17 cellular contexts compared by ENCODE assay signal in genomic region chr13:79692846-79693245, GRCh38.
"Had no signal": no experiment of that assay in that cellular context is flagged by ENCODE, and none has a peak within 500 bp of the region (broad histone marks: within the 10 kb centered on the region; RNA-seq: fewer than 3 reads in every experiment).

No MANE protein-coding gene starts in this region.

- H3K4me1 ChIP-seq: adrenal gland, psoas muscle, spleen, upper lobe of right lung had no signal

- H3K4me2 ChIP-seq: hepatocyte had no signal

- DNase-seq: activated CD4-positive, alpha-beta T cell treated with anti-CD3 and anti-CD28 coated beads, Interleukin-2, amount 50 U/mL, for 4 hours; activated gamma-delta T cell; adrenal gland; cerebellar nuclear complex; cortex of kidney; effector CD8-positive, alpha-beta T cell; left cardiac atrium; natural killer cell; ovary; psoas muscle; spleen; stimulated activated CD4-positive, alpha-beta T cell treated with anti-CD3 and anti-CD28 coated beads, Interleukin-4, amount 100 ng/mL, for 4 hours; upper lobe of right lung; WERI-Rb-1 had no signal

- H3K36me3 ChIP-seq: adrenal gland, ovary, spleen, upper lobe of right lung, WERI-Rb-1 had no signal

- H2AFZ ChIP-seq: hepatocyte had no signal

- H3K9me3 ChIP-seq: adrenal gland, ovary, psoas muscle, spleen, upper lobe of right lung had no signal

- H3K4me3 ChIP-seq: adrenal gland, hepatocyte, ovary, psoas muscle, spleen, upper lobe of right lung had no signal

- H3K79me2 ChIP-seq: hepatocyte had no signal

- ATAC-seq: left cardiac atrium; natural killer cell; psoas muscle; sciatic nerve; stimulated activated memory B cell treated with anti-CD40 and anti-IgM and Interleukin-4, amounts not matched to agents 10 μg/mL and 1 μg/mL and 100 μg/mL, for 72 hours; upper lobe of right lung had no signal

- H3K27me3 ChIP-seq: adrenal gland, hepatocyte, ovary, upper lobe of right lung had no signal

- H3K27ac ChIP-seq: adrenal gland, hepatocyte, ovary, psoas muscle, spleen, upper lobe of right lung, WERI-Rb-1 had no signal
